29 cellular contexts compared by ENCODE assay signal in the genomic region with DNA sequence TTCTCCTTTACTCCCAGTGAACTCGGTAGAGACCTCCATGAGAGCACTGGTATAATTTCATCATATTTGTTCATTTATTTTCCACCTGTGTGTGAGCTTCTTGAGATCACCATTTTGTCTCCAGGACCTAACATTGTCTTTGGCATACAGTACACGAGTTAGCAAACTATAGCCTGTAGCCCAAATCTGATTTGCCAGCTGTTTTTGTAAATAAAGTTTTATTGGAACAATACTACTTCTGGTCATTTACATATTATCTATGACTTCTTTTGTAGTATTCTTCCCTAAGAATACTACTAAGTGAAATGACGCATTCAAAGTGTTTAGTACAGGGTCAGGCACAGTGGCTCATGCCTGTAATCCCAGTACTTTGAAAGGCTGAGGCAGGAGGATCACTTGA.
"Had no signal": no experiment of that assay in that cellular context is flagged by ENCODE, and none has a peak within 500 bp of the region (broad histone marks: within the 10 kb centered on the region; RNA-seq: fewer than 3 reads in every experiment).

No MANE protein-coding gene starts in this region.

- ATAC-seq: stimulated activated effector memory CD8-positive, alpha-beta T cell treated with anti-CD3 and anti-CD28 coated beads, Interleukin-12 subunit alpha, Interleukin-12 subunit beta, amount 100 ng/mL, for 72 hours; stimulated activated memory B cell treated with anti-CD40 and anti-IgM and Interleukin-4, amounts not matched to agents 10 μg/mL and 1 μg/mL and 100 μg/mL, for 72 hours; stimulated activated naive B cell treated with anti-CD40 and anti-IgM and Interleukin-4, amounts not matched to agents 10 μg/mL and 1 μg/mL and 100 μg/mL, for 72 hours; stimulated activated naive CD8-positive, alpha-beta T cell treated with anti-CD3 and anti-CD28 coated beads, Interleukin-15, amount 100 ng/mL, for 72 hours; stimulated activated naive CD8-positive, alpha-beta T cell treated with anti-CD3 and anti-CD28 coated beads, Interleukin-15, Interleukin-2, amounts not matched to agents 100 U/mL and 50 U/mL, for 24 hours; upper lobe of right lung had no signal

- H3K27me3 Mint-ChIP-seq: stimulated activated naive CD8-positive, alpha-beta T cell treated with anti-CD3 and anti-CD28 coated beads, Interleukin-15, amount 100 ng/mL, for 72 hours had no signal

- H3K27me3 ChIP-seq: stomach, suprapubic skin, testis, thyroid gland, tibial artery, tibial nerve, transverse colon, upper lobe of left lung, upper lobe of right lung, uterus, vagina had no signal

- H3K36me3 ChIP-seq: stomach, suprapubic skin, thoracic aorta, thyroid gland, tibial artery, tibial nerve, transverse colon, upper lobe of left lung, upper lobe of right lung, uterus, vagina had no signal

- H3K9me3 ChIP-seq: stomach, suprapubic skin, testis, thoracic aorta, thyroid gland, tibial artery, tibial nerve, upper lobe of left lung, upper lobe of right lung, uterus, vagina had no signal

- H3K4me3 Mint-ChIP-seq: stimulated activated effector memory CD8-positive, alpha-beta T cell treated with anti-CD3 and anti-CD28 coated beads, Interleukin-12 subunit alpha, Interleukin-12 subunit beta, amount 100 ng/mL, for 72 hours; stimulated activated memory B cell treated with anti-CD40 and anti-IgM and Interleukin-4, amounts not matched to agents 10 μg/mL and 1 μg/mL and 100 μg/mL, for 72 hours; stimulated activated naive B cell treated with anti-CD40 and anti-IgM and Interleukin-4, amounts not matched to agents 10 μg/mL and 1 μg/mL and 100 μg/mL, for 72 hours; stimulated activated naive CD8-positive, alpha-beta T cell treated with anti-CD3 and anti-CD28 coated beads, Interleukin-15, amount 100 ng/mL, for 72 hours; stimulated activated naive CD8-positive, alpha-beta T cell treated with anti-CD3 and anti-CD28 coated beads, Interleukin-15, Interleukin-2, amounts not matched to agents 100 ng/mL and 50 ng/mL, for 24 hours; type B pancreatic cell had no signal

- H3K27ac Mint-ChIP-seq: stimulated activated effector memory CD8-positive, alpha-beta T cell treated with anti-CD3 and anti-CD28 coated beads, Interleukin-12 subunit alpha, Interleukin-12 subunit beta, amount 100 ng/mL, for 72 hours; stimulated activated memory B cell treated with anti-CD40 and anti-IgM and Interleukin-4, amounts not matched to agents 10 μg/mL and 1 μg/mL and 100 μg/mL, for 72 hours; stimulated activated naive B cell treated with anti-CD40 and anti-IgM and Interleukin-4, amounts not matched to agents 10 μg/mL and 1 μg/mL and 100 μg/mL, for 72 hours; stimulated activated naive CD8-positive, alpha-beta T cell treated with anti-CD3 and anti-CD28 coated beads, Interleukin-15, amount 100 ng/mL, for 72 hours; stimulated activated naive CD8-positive, alpha-beta T cell treated with anti-CD3 and anti-CD28 coated beads, Interleukin-15, Interleukin-2, amounts not matched to agents 100 ng/mL and 50 ng/mL, for 24 hours; type B pancreatic cell had no signal

- H3K4me1 ChIP-seq: stomach, suprapubic skin, tibial nerve, upper lobe of right lung, uterus, vagina had no signal

- H3K9me3 Mint-ChIP-seq: stimulated activated memory B cell treated with anti-CD40 and anti-IgM and Interleukin-4, amounts not matched to agents 10 μg/mL and 1 μg/mL and 100 μg/mL, for 72 hours; stimulated activated naive B cell treated with anti-CD40 and anti-IgM and Interleukin-4, amounts not matched to agents 10 μg/mL and 1 μg/mL and 100 μg/mL, for 72 hours; stimulated activated naive CD8-positive, alpha-beta T cell treated with anti-CD3 and anti-CD28 coated beads, Interleukin-15, Interleukin-2, amounts not matched to agents 100 ng/mL and 50 ng/mL, for 24 hours had no signal

- FAIRE-seq: urothelium cell line had no signal

- DNase-seq: stimulated activated CD4-positive, alpha-beta T cell treated with anti-CD3 and anti-CD28 coated beads, Interleukin-2, amount 100 ng/mL, for 48 hours; stimulated activated CD4-positive, alpha-beta T cell treated with anti-CD3 and anti-CD28 coated beads, Interleukin-4, amount 100 ng/mL, for 1 hour; stimulated activated CD4-positive, alpha-beta T cell treated with anti-CD3 and anti-CD28 coated beads, Interleukin-4, amount 100 ng/mL, for 24 hours; stimulated activated CD4-positive, alpha-beta T cell treated with anti-CD3 and anti-CD28 coated beads, Interleukin-4, amount 100 ng/mL, for 4 hours; stimulated activated CD8-positive, alpha-beta memory T cell treated with anti-CD3 and anti-CD28 coated beads, Interleukin-4, amount 100 ng/mL, for 48 hours; stimulated activated naive B cell treated with anti-CD40 and anti-IgM and Interleukin-4, amounts not matched to agents 10 μg/mL and 1 μg/mL and 100 μg/mL, for 72 hours; stimulated activated naive CD4-positive, alpha-beta T cell; stimulated activated naive CD4-positive, alpha-beta T cell treated with Interleukin-2 at 50 U/mL for 16 hours; stimulated activated naive CD8-positive, alpha-beta T cell treated with anti-CD3 and anti-CD28 coated beads, Interleukin-15, amount 100 ng/mL, for 72 hours; stimulated activated naive CD8-positive, alpha-beta T cell treated with anti-CD3 and anti-CD28 coated beads, Interleukin-15, Interleukin-2, amounts not matched to agents 100 U/mL and 50 U/mL, for 24 hours; stomach; substantia nigra; testis; thyroid gland; tibial artery; transverse colon; trophoblast cell; upper lobe of left lung; upper lobe of right lung; uterus had no signal

- H3K4me1 Mint-ChIP-seq: stimulated activated effector memory CD8-positive, alpha-beta T cell treated with anti-CD3 and anti-CD28 coated beads, Interleukin-12 subunit alpha, Interleukin-12 subunit beta, amount 100 ng/mL, for 72 hours had no signal

- H3K36me3 Mint-ChIP-seq: stimulated activated effector memory CD8-positive, alpha-beta T cell treated with anti-CD3 and anti-CD28 coated beads, Interleukin-12 subunit alpha, Interleukin-12 subunit beta, amount 100 ng/mL, for 72 hours; stimulated activated memory B cell treated with anti-CD40 and anti-IgM and Interleukin-4, amounts not matched to agents 10 μg/mL and 1 μg/mL and 100 μg/mL, for 72 hours; stimulated activated naive B cell treated with anti-CD40 and anti-IgM and Interleukin-4, amounts not matched to agents 10 μg/mL and 1 μg/mL and 100 μg/mL, for 72 hours had no signal

- H3K27ac ChIP-seq: stomach, suprapubic skin, testis, thoracic aorta, thyroid gland, tibial artery, tibial nerve, transverse colon, upper lobe of left lung, upper lobe of right lung, uterus, vagina had no signal

- H3K4me3 ChIP-seq: stomach, suprapubic skin, testis, thoracic aorta, thyroid gland, tibial artery, tibial nerve, transverse colon, upper lobe of left lung, upper lobe of right lung, uterus, vagina had no signal
